ENCODE assay signal across 13 cellular contexts in the genomic region with DNA sequence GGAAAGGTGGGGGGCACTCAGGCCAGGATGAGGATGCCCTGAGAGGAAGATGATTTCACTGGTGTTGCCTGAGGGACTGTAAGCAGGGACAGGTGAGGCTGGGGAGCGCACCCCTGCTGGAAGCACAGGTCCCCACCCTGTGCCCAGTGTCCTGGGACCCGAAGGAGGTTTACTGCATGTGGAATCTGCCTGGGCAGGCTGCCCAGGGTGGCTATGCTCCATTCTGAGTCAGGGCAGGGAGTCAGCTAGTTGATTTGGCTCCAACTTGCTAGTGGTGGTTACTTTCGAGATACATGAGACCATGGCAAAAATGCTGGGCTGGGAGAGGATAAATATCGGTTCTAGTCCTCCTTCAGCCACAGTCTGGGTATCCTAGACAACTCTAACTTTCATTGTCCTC. TPM values are rescaled to one million over a fixed set of nuclear protein-coding genes. Genes with fewer than 3 reads are reported as not detected.
DNase-seq lines count a peak whose midpoint lies in the region; ATAC-seq, FAIRE-seq and TF ChIP-seq lines count a peak whose summit lies in the region.
"Had no signal": no experiment of that assay in that cellular context is flagged by ENCODE, and none has a peak within 500 bp of the region (broad histone marks: within the 10 kb centered on the region; RNA-seq: fewer than 3 reads in every experiment).

No MANE protein-coding gene starts in this region.

- peaks cover 33% of the 10 kb centered on the region for H3K4me1 Mint-ChIP-seq in nephron progenitor cell

- no peaks in the 10 kb centered on the region for H3K9me3 ChIP-seq in MG63
- H3K9me3 ChIP-seq: heart left ventricle had no signal

- ATAC-seq in esophagus mucosa = peak; percentile 67
- ATAC-seq: activated naive CD8-positive, alpha-beta T cell treated with anti-CD3 and anti-CD28 coated beads, Interleukin-2, amount 50 U/mL, for 24 hours had no signal

- H3K36me3 Mint-ChIP-seq in nephron progenitor cell (ENCODE audit: low read depth) = no peaks in the 10 kb centered on the region
- H3K36me3 Mint-ChIP-seq: neural progenitor cell had no signal

- peaks cover 9% of the 10 kb centered on the region for H3K27me3 ChIP-seq in MG63
- H3K27me3 ChIP-seq: heart left ventricle had no signal

- no peaks in the 10 kb centered on the region for H3K9me3 Mint-ChIP-seq in nephron progenitor cell
- H3K9me3 Mint-ChIP-seq: neural progenitor cell had no signal

- no peaks in the 10 kb centered on the region for H3K36me3 ChIP-seq in MG63
- H3K36me3 ChIP-seq: neural progenitor cell had no signal

- FAIRE-seq in GM12891 (lab: Jason Lieb, UNC) = no peak

- H3K27ac Mint-ChIP-seq in nephron progenitor cell = no peak overlapping the region
- H3K27ac Mint-ChIP-seq: activated naive CD8-positive, alpha-beta T cell treated with anti-CD3 and anti-CD28 coated beads, Interleukin-2, amount 50 U/mL, for 24 hours; neural progenitor cell had no signal

- peak overlapping the region; percentile 82 for H3K4me3 Mint-ChIP-seq in nephron progenitor cell
- H3K4me3 Mint-ChIP-seq: activated naive CD8-positive, alpha-beta T cell treated with anti-CD3 and anti-CD28 coated beads, Interleukin-2, amount 50 U/mL, for 24 hours had no signal

- no peak for TF ChIP-seq POLR2A in GM12891 (IDR thresholded peaks at IDR 0.05; ENCODE audit: low read depth, low read length)

- no peak for TF ChIP-seq CTCF in nephron progenitor cell (IDR thresholded peaks at IDR 0.05)

- peaks cover 65% of the 10 kb centered on the region for H3K27me3 Mint-ChIP-seq in nephron progenitor cell (ENCODE audit: low read depth, poor library complexity)

- no peak overlapping the region for H3K4me3 ChIP-seq in MG63
- H3K4me3 ChIP-seq: heart left ventricle, neural progenitor cell had no signal

- DNase-seq in A172 (ENCODE audit: low spot score) (peak; percentile 66), MG63 (peak; percentile 93), nephron progenitor cell (no peak), ecto neural progenitor cell (ENCODE audit: low spot score) (no peak), GM12891 (ENCODE audit: insufficient read length, low spot score) (no peak), MV-4-11 (lab: John Stamatoyannopoulos, UW) (no peak), NCI-H146 (lab: John Stamatoyannopoulos, UW) (no peak)
- DNase-seq: activated CD4-positive, alpha-beta T cell treated with anti-CD3 and anti-CD28 coated beads for 1 hour; activated naive CD8-positive, alpha-beta T cell treated with anti-CD3 and anti-CD28 coated beads, Interleukin-2, amount 50 U/mL, for 24 hours; RPMI8226 had no signal

TF ChIP-seq in GM12891, 5 proteins besides CTCF, POLR2A, EP300 and RAD21:
- TF ChIP-seq SPI1 (IDR thresholded peaks at IDR 0.05; ENCODE audit: low read depth, low read length) (no peak), PAX5 (IDR thresholded peaks at IDR 0.05; ENCODE audit: insufficient read depth, low read length, severe bottlenecking) (no peak), POLR2AphosphoS5 (IDR thresholded peaks at IDR 0.05; ENCODE audit: low read depth, low read length) (no peak), POU2F2 (IDR thresholded peaks at IDR 0.05; ENCODE audit: low read depth, low read length) (no peak)
TF ChIP-seq in GM12891: peak in this region for 0.

RNA-seq across cellular contexts. Expression of a gene that starts 7.9 kb away (rescaled TPM):
- not detected in 2 replicates for total RNA-seq in A172 (2014; rRNA removed; shearing (Covaris generic))
- total RNA-seq in MG63 (2014; rRNA removed; shearing (Covaris generic); ENCODE audit: low replicate concordance) = 0.30 and 0.33 TPM in 2 replicates
- total RNA-seq in esophagus mucosa = 11.1 TPM
- not detected for polyA plus RNA-seq in GM12891 (2012; ENCODE audit: low read depth, missing spikeins)

Comparison
In these comparisons a context has a peak if more than half of its experiments do, and no peak if none do; other contexts are left out.
1. DNase-seq: peak in A172 (single experiment) and MG63 (single experiment); none in nephron progenitor cell (single experiment), ecto neural progenitor cell (single experiment), GM12891 (single experiment), MV-4-11 (single experiment) and NCI-H146 (single experiment).